ENCODE assay signal across 1 cellular context in genomic region chr1:211326528-211327340, GRCh38.
TF ChIP-seq lines count a peak whose summit lies in the region.

Gene TRAF5 (plus strand): TSS chr1:211326833. CDS start chr1:211353240, 26,407 bp downstream.

TF ChIP-seq in HepG2, 621 proteins besides CTCF, POLR2A, EP300 and RAD21 (continued from another document):
- TF ChIP-seq ZNF574 (CRISPR knock-in tag; IDR thresholded peaks at IDR 0.05) (peak; percentile 41; the same call in 1 of the 2 replicates), GLMP (CRISPR knock-in tag; IDR thresholded peaks at IDR 0.05; ENCODE audit: borderline replicate concordance) (no peak), HNRNPLL (IDR thresholded peaks at IDR 0.05; ENCODE audit: low read depth, low read length, poor library complexity, severe bottlenecking) (no peak), GABPB1 (CRISPR knock-in tag; IDR thresholded peaks at IDR 0.05) (peak; percentile 27; the same call in 1 of the 2 replicates), ZNF263 (CRISPR knock-in tag; IDR thresholded peaks at IDR 0.05) (0 out of 2 replicates have a peak, but pooled peaks have one; percentile 9), ZNF563 (CRISPR knock-in tag; IDR thresholded peaks at IDR 0.05) (0 out of 2 replicates have a peak, but pooled peaks have one; percentile 55), ZBTB2 (CRISPR knock-in tag; IDR thresholded peaks at IDR 0.05; ENCODE audit: low read depth) (0 out of 2 replicates have a peak, but pooled peaks have one; percentile 39), IRX3 (CRISPR knock-in tag; IDR thresholded peaks at IDR 0.05; ENCODE audit: borderline replicate concordance, low read depth) (peak; percentile 71; the same call in 1 of the 2 replicates), ZMAT3 (CRISPR knock-in tag; conservative IDR thresholded peaks at IDR 0.05) (peak; percentile 76; the same call in 1 of the 2 replicates), UBTF (CRISPR knock-in tag; IDR thresholded peaks at IDR 0.05) (peak; percentile 45; the same call in 1 of the 2 replicates), ZFX (CRISPR knock-in tag; IDR thresholded peaks at IDR 0.05; ENCODE audit: low read depth) (0 out of 2 replicates have a peak, but pooled peaks have one; percentile 12), CBX2 (IDR thresholded peaks at IDR 0.05; ENCODE audit: low read depth, low read length) (no peak), CBX2 (CRISPR knock-in tag; IDR thresholded peaks at IDR 0.05; ENCODE audit: low read depth) (peak; percentile 2; the same call in 1 of the 2 replicates), SP2 (CRISPR knock-in tag; IDR thresholded peaks at IDR 0.05) (no peak), TFDP2 (CRISPR knock-in tag; IDR thresholded peaks at IDR 0.05) (peak; percentile 32; the same call in 1 of the 2 replicates), TMF1 (CRISPR knock-in tag; IDR thresholded peaks at IDR 0.05; ENCODE audit: low read depth) (0 out of 2 replicates have a peak, but pooled peaks have one; percentile 51), ARID2 (CRISPR knock-in tag; IDR thresholded peaks at IDR 0.05; ENCODE audit: borderline replicate concordance) (0 out of 2 replicates have a peak, but pooled peaks have one; percentile 26), ZFY (CRISPR knock-in tag; IDR thresholded peaks at IDR 0.05) (peak; percentile 47), MAX (IDR thresholded peaks at IDR 0.05) (peak; percentile 80), ZNF777 (CRISPR knock-in tag; IDR thresholded peaks at IDR 0.05) (peak; percentile 85), BHLHE40 (IDR thresholded peaks at IDR 0.05; ENCODE audit: low read length) (0 out of 2 replicates have a peak, but pooled peaks have one; percentile 41), ZNF142 (CRISPR knock-in tag; IDR thresholded peaks at IDR 0.05) (peak; percentile 91), ZNF816 (CRISPR knock-in tag; IDR thresholded peaks at IDR 0.05; ENCODE audit: borderline replicate concordance) (no peak), ZNF687 (CRISPR knock-in tag; IDR thresholded peaks at IDR 0.05) (peak; percentile 52; the same call in 1 of the 2 replicates), HOXA9 (CRISPR knock-in tag; IDR thresholded peaks at IDR 0.05; ENCODE audit: borderline replicate concordance) (no peak), ZNF772 (CRISPR knock-in tag; IDR thresholded peaks at IDR 0.05) (peak; percentile 23; the same call in 1 of the 2 replicates), TFDP1 (CRISPR knock-in tag; IDR thresholded peaks at IDR 0.05; ENCODE audit: borderline replicate concordance) (peak; percentile 59; the same call in 1 of the 2 replicates), ZNF367 (CRISPR knock-in tag; IDR thresholded peaks at IDR 0.05; ENCODE audit: borderline replicate concordance) (no peak)
